10 cellular contexts compared by ENCODE assay signal in genomic region chr5:2756211-2756746, GRCh38. TPM values are rescaled to one million over a fixed set of nuclear protein-coding genes. Genes with fewer than 3 reads are reported as not detected.
DNase-seq lines count a peak whose midpoint lies in the region; ATAC-seq and TF ChIP-seq lines count a peak whose summit lies in the region.
"Had no signal": no experiment of that assay in that cellular context is flagged by ENCODE, and none has a peak within 500 bp of the region (broad histone marks: within the 10 kb centered on the region; RNA-seq: fewer than 3 reads in every experiment).

No MANE protein-coding gene starts in this region.

- peaks cover 15% of the 10 kb centered on the region for H3K4me1 ChIP-seq in Caco-2
- H3K4me1 ChIP-seq in PC-3 (ENCODE audit: insufficient read depth, low read length) = peaks cover 44% of the 10 kb centered on the region

- H3K27me3 ChIP-seq in Caco-2 (replicated peaks; ENCODE audit: control insufficient read depth, insufficient read depth, low read length) (no peaks in the 10 kb centered on the region), PC-3 (ENCODE audit: low read length) (no peaks in the 10 kb centered on the region)

- peak overlapping the region; percentile 65 for H3K9ac ChIP-seq in PC-3 (ENCODE audit: low read length)

- intact Hi-C loops in Caco-2 (cut with micrococcal nuclease; ENCODE audit: unreplicated experiment) (loop anchor here (1.0 to 2.0 kb wide), 3 partner anchors 24 to 93 kb away; no protein-coding TSS in a partner anchor), PC-3 (cut with micrococcal nuclease) (no loop called here)

- H3K79me2 ChIP-seq in PC-3 (ENCODE audit: low read length) = peaks cover 7% of the 10 kb centered on the region; the same call in 1 of the 2 replicates

- peak overlapping the region; percentile 30; the same call in 1 of the 2 replicates for H3K27ac ChIP-seq in PC-3 (ENCODE audit: low read length)

- peak overlapping the region; percentile 99 for H2AFZ ChIP-seq in PC-3 (ENCODE audit: low read length)

- no peaks in the 10 kb centered on the region for H3K27me3 Mint-ChIP-seq in Caco-2 (ENCODE audit: insufficient read depth, unreplicated experiment)
- H3K27me3 Mint-ChIP-seq in progenitor cell of endocrine pancreas = peaks cover 87% of the 10 kb centered on the region

- ATAC-seq in PC-3 (peak; percentile 19), GM21717 (IDR thresholded peaks at IDR 0.05; ENCODE audit: unreplicated experiment) (no peak), HG03196 (IDR thresholded peaks at IDR 0.05; ENCODE audit: unreplicated experiment) (no peak)

- H3K4me3 ChIP-seq in Caco-2 (ENCODE audit: low read depth, low read length) (peak overlapping the region; percentile 70), PC-3 (ENCODE audit: low read length) (peak overlapping the region; percentile 87), fibroblast of the aortic adventitia (ENCODE audit: low read depth, low read length) (peak overlapping the region; percentile 50)

- H3K4me1 Mint-ChIP-seq in Caco-2 (ENCODE audit: low read depth, unreplicated experiment) (peaks cover 25% of the 10 kb centered on the region), progenitor cell of endocrine pancreas (ENCODE audit: low read depth) (peaks cover 11% of the 10 kb centered on the region)

- CTCF ChIA-PET in Caco-2 (lab: Charles Lee) (interaction anchor here (0.6 to 1.4 kb wide), 4 partner anchors 10 to 439 kb away, joined by 3 read pairs; no protein-coding TSS in a partner anchor), PC-3 (lab: Charles Lee) (interaction anchor here (1.8 kb wide), 1 partner anchor 93 kb away, joined by 4 read pairs; no protein-coding TSS in a partner anchor)

- H3K36me3 Mint-ChIP-seq in Caco-2 (ENCODE audit: insufficient read depth, unreplicated experiment) (peaks cover 10% of the 10 kb centered on the region), progenitor cell of endocrine pancreas (ENCODE audit: insufficient read depth) (no peaks in the 10 kb centered on the region)

- H3K9me3 ChIP-seq in Caco-2 (no peaks in the 10 kb centered on the region), PC-3 (ENCODE audit: low read length) (no peaks in the 10 kb centered on the region)

- TF ChIP-seq CTCF in Caco-2 (IDR thresholded peaks at IDR 0.05; ENCODE audit: insufficient read depth in 1 of 2, low read depth in 1 of 2, low read length in 1 of 2, severe bottlenecking in 1 of 2, unreplicated experiment in 1 of 2) (peak in 1 of 2 experiments; percentile 7), PC-3 (conservative IDR thresholded peaks at IDR 0.05; ENCODE audit: low read depth, low read length) (no peak), fibroblast of the aortic adventitia (IDR thresholded peaks at IDR 0.05; ENCODE audit: insufficient read depth, low read length) (no peak), progenitor cell of endocrine pancreas (IDR thresholded peaks at IDR 0.05; ENCODE audit: unreplicated experiment) (no peak)

- peak overlapping the region; percentile 93 for H3K4me2 ChIP-seq in PC-3 (ENCODE audit: low read length)

- no peaks in the 10 kb centered on the region for H3F3A ChIP-seq in PC-3 (ENCODE audit: low read length, unreplicated experiment)

- no peaks in the 10 kb centered on the region for H3K9me2 ChIP-seq in PC-3 (replicated peaks; ENCODE audit: low read length)

- H3K36me3 ChIP-seq in Caco-2 (ENCODE audit: control insufficient read depth, insufficient read depth, low read length) (no peaks in the 10 kb centered on the region), PC-3 (ENCODE audit: low read depth, low read length) (no peaks in the 10 kb centered on the region)

- peak overlapping the region; percentile 83 for H3K27ac Mint-ChIP-seq in Caco-2 (ENCODE audit: unreplicated experiment)
- peak overlapping the region; percentile 42 for H3K27ac Mint-ChIP-seq in progenitor cell of endocrine pancreas
- H3K27ac Mint-ChIP-seq: activated T-helper 2 cell treated with anti-CD3 and anti-CD28 coated beads, Interferon-gamma antibody, Interleukin-2, Interleukin-4, amounts not matched to agents 10 μg/mL and 5 μg/mL and 100 μg/mL, durations not matched to agents 14 hours and 24 hours and 36 hours had no signal

- DNase-seq in Caco-2 = peak; percentile 83 to 89
- peak; percentile 70 for DNase-seq in PC-3
- peak; percentile 51 for DNase-seq in fibroblast of the aortic adventitia (ENCODE audit: low read depth)
- DNase-seq in progenitor cell of endocrine pancreas (ENCODE audit: low spot score, unreplicated experiment) = no peak
- no peak for DNase-seq in NCI-H510A (lab: John Stamatoyannopoulos, UW)
- DNase-seq in G401 (ENCODE audit: low spot score) = no peak
- DNase-seq: stimulated activated CD8-positive, alpha-beta memory T cell treated with anti-CD3 and anti-CD28 coated beads, Interleukin-4, amount 100 ng/mL, for 48 hours had no signal

- H4K20me1 ChIP-seq in PC-3 (ENCODE audit: low read length) = no peaks in the 10 kb centered on the region

- POLR2A ChIA-PET in Caco-2 (lab: Charles Lee) (no interaction called here), PC-3 (lab: Charles Lee; ENCODE audit: unreplicated experiment) (no interaction called here)

- BruUV-seq in Caco-2 (replicated peaks; lab: Mats Ljungman, UMichigan) (no TSS peak), PC-3 (replicated peaks; lab: Mats Ljungman, UMichigan) (no TSS peak)

- in situ Hi-C loops in G401 (cut with HindIII; ENCODE audit: low sequenced_read_pairs) = no loop called here

- H3K4me3 Mint-ChIP-seq in Caco-2 (ENCODE audit: unreplicated experiment) = peak overlapping the region; percentile 85
- peak overlapping the region; percentile 70 for H3K4me3 Mint-ChIP-seq in progenitor cell of endocrine pancreas (ENCODE audit: low read depth)

- H3K9me3 Mint-ChIP-seq in Caco-2 (ENCODE audit: unreplicated experiment) = peaks cover 11% of the 10 kb centered on the region
- H3K9me3 Mint-ChIP-seq in progenitor cell of endocrine pancreas (ENCODE audit: low read depth) = no peaks in the 10 kb centered on the region
- H3K9me3 Mint-ChIP-seq: activated T-helper 2 cell treated with anti-CD3 and anti-CD28 coated beads, Interferon-gamma antibody, Interleukin-2, Interleukin-4, amounts not matched to agents 10 μg/mL and 5 μg/mL and 100 μg/mL, durations not matched to agents 14 hours and 24 hours and 36 hours had no signal

RNA-seq across cellular contexts. Expression of gene IRX2, which starts 4.8 kb away (rescaled TPM):
- total RNA-seq in Caco-2 (2022) = 43.6 and 44.1 TPM in 2 replicates
- total RNA-seq in PC-3 (2014; rRNA removed) = 10.4 and 13.2 TPM in 2 replicates
- total RNA-seq in fibroblast of the aortic adventitia (ENCODE audit: low replicate concordance) = 0.90 and 3.2 TPM in 2 replicates
- total RNA-seq in progenitor cell of endocrine pancreas = 4.2 and 6.0 TPM in 2 replicates
- not detected in 2 replicates for total RNA-seq in G401 (2014; rRNA removed; shearing (Covaris generic))
- total RNA-seq: activated T-helper 2 cell treated with anti-CD3 and anti-CD28 coated beads, Interferon-gamma antibody, Interleukin-2, Interleukin-4, amounts not matched to agents 10 μg/mL and 5 μg/mL and 100 μg/mL, durations not matched to agents 14 hours and 24 hours and 36 hours had no signal

Comparison
In these comparisons a context has a peak if more than half of its experiments do, and no peak if none do; other contexts are left out.
1. DNase-seq: peak in Caco-2 (2 of 2), PC-3 (single experiment) and fibroblast of the aortic adventitia (single experiment); none in progenitor cell of endocrine pancreas (single experiment), NCI-H510A (single experiment) and G401 (single experiment).
2. Peak in every context shown above with its lines, with median percentiles within 50 percentile points of each other: H3K4me3 ChIP-seq.